30 cellular contexts compared by ENCODE assay signal in the genomic region with DNA sequence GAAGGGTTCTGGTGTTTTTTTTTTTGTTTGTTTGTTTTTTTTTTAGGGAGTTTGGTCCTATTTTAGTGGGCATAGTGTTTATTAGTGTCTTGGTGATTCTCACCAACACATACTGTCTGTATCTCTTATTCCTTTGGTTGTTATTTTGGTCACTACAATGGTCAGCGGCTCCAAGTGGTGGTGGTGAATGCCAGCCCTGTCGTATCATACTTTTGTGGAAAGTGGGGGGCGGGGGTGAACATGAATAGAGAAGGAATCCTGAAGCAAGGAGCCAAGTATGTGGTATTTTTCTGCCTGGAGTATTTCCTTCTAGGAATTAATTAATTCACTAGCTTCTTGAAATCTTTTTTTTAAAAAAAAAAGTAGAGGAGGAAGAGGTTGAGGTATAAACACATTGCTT.
DNase-seq lines count a peak whose midpoint lies in the region; ATAC-seq, FAIRE-seq and TF ChIP-seq lines count a peak whose summit lies in the region.
"Had no signal": no experiment of that assay in that cellular context is flagged by ENCODE, and none has a peak within 500 bp of the region (broad histone marks: within the 10 kb centered on the region; RNA-seq: fewer than 3 reads in every experiment).

No MANE protein-coding gene starts in this region.

- no peaks in the 10 kb centered on the region for H3K27me3 ChIP-seq in GM12878 (replicated peaks in 1 of 2; ENCODE audit: control insufficient read depth in 2 of 2, insufficient read depth in 2 of 2, low read length in 1 of 2)
- H3K27me3 ChIP-seq in right atrium auricular region, result no peaks in the 10 kb centered on the region
- H3K27me3 ChIP-seq in gastrocnemius medialis, result no peaks in the 10 kb centered on the region
- H3K27me3 ChIP-seq: neural progenitor cell, sigmoid colon, testis had no signal

- H3K4me1 Mint-ChIP-seq in stimulated activated naive B cell treated with anti-CD40 and anti-IgM and Interleukin-4, amounts not matched to agents 10 μg/mL and 1 μg/mL and 100 μg/mL, for 72 hours, result peaks cover 51 to 78% of the 10 kb centered on the region in 2 donors
- H3K4me1 Mint-ChIP-seq: CD4-positive, alpha-beta memory T cell had no signal

- no peak overlapping the region for H3K4me3 ChIP-seq in GM12878
- no peak overlapping the region for H3K4me3 ChIP-seq in right atrium auricular region
- no peak overlapping the region for H3K4me3 ChIP-seq in gastrocnemius medialis
- H3K4me3 ChIP-seq: neural progenitor cell, sigmoid colon, SK-N-MC, testis had no signal

- RAD21 ChIA-PET in GM12878 (lab: Charles Lee; ENCODE audit: unreplicated experiment), result interaction anchor here (0.7 to 5.0 kb wide), 7 partner anchors 12 to 100 kb away, joined by 3 to 34 read pairs (median 6); no protein-coding TSS in a partner anchor

- H3K36me3 ChIP-seq in GM12878 (ENCODE audit: control insufficient read depth in 2 of 2, insufficient read depth in 2 of 2, low read length in 1 of 2), result no peaks in the 10 kb centered on the region; a peak in 1 of 4 replicates
- no peaks in the 10 kb centered on the region for H3K36me3 ChIP-seq in right atrium auricular region
- H3K36me3 ChIP-seq in gastrocnemius medialis, result no peaks in the 10 kb centered on the region
- H3K36me3 ChIP-seq: neural progenitor cell, sigmoid colon had no signal

- no peak for TF ChIP-seq EP300 in GM12878 (IDR thresholded peaks at IDR 0.05; ENCODE audit: borderline replicate concordance in 1 of 2, control insufficient read depth in 1 of 2, low read depth in 2 of 2, low read length in 2 of 2)

- intact Hi-C loops in GM12878 (cut with micrococcal nuclease; ENCODE audit: unreplicated experiment) (no loop called here), gastrocnemius medialis (cut with DNase I; ENCODE audit: low total_unique reads) (no loop called here)

- H3K4me3 Mint-ChIP-seq in stimulated activated naive B cell treated with anti-CD40 and anti-IgM and Interleukin-4, amounts not matched to agents 10 μg/mL and 1 μg/mL and 100 μg/mL, for 72 hours, result peak overlapping the region; percentile 51 to 53
- H3K4me3 Mint-ChIP-seq: activated naive CD8-positive, alpha-beta T cell treated with anti-CD3 and anti-CD28 coated beads, Interleukin-2, amount 50 U/mL, for 24 hours; activated T-cell treated with anti-CD3 and anti-CD28 coated beads, Interleukin-2, amount 50 U/mL, for 24 hours; brain; CD4-positive, alpha-beta memory T cell; H9; neural progenitor cell had no signal

- no peak for FAIRE-seq in GM12878 (lab: Jason Lieb, UNC)

- WGBS in GM12878 (ENCODE audit: insufficient coverage, insufficient replicate concordance, low lambda C conversion rate, missing lambda C conversion rate), result 97% methylated on average over 3 of the region's 3 CpGs

- no peaks in the 10 kb centered on the region for H3K27me3 Mint-ChIP-seq in stimulated activated naive B cell treated with anti-CD40 and anti-IgM and Interleukin-4, amounts not matched to agents 10 μg/mL and 1 μg/mL and 100 μg/mL, for 72 hours
- H3K27me3 Mint-ChIP-seq: activated naive CD8-positive, alpha-beta T cell treated with anti-CD3 and anti-CD28 coated beads, Interleukin-2, amount 50 U/mL, for 24 hours; brain; IgD-negative memory B cell had no signal

- no peak for ATAC-seq in GM12878
- ATAC-seq in stimulated activated naive B cell treated with anti-CD40 and anti-IgM and Interleukin-4, amounts not matched to agents 10 μg/mL and 1 μg/mL and 100 μg/mL, for 72 hours (replicated peaks), result no peak
- no peak for ATAC-seq in gastrocnemius medialis
- ATAC-seq: activated naive CD8-positive, alpha-beta T cell treated with anti-CD3 and anti-CD28 coated beads, Interleukin-2, amount 50 U/mL, for 24 hours had no signal

- no peaks in the 10 kb centered on the region; the same call in 1 of the 3 replicates for H3K9me3 ChIP-seq in GM12878 (replicated peaks; ENCODE audit: control insufficient read depth, insufficient read depth, low read length)
- peaks cover 0 to 13% of the 10 kb centered on the region in 2 donors for H3K9me3 ChIP-seq in right atrium auricular region
- no peaks in the 10 kb centered on the region for H3K9me3 ChIP-seq in gastrocnemius medialis
- H3K9me3 ChIP-seq: testis had no signal

- no peaks in the 10 kb centered on the region for H4K20me1 ChIP-seq in GM12878 (ENCODE audit: control insufficient read depth, insufficient read depth)

- in situ Hi-C loops in GM12878 (cut with MboI) (no loop called here), gastrocnemius medialis (cut with MboI; ENCODE audit: low sequenced_read_pairs in 4 of 4) (no loop called here)

- no peak overlapping the region for H3K9ac ChIP-seq in GM12878 (ENCODE audit: control insufficient read depth, insufficient read depth, low read length)
- H3K9ac ChIP-seq: neural progenitor cell had no signal

- peak overlapping the region; percentile 28; the same call in 1 of the 2 replicates for H3K4me2 ChIP-seq in GM12878 (ENCODE audit: control insufficient read depth, insufficient read depth)
- H3K4me2 ChIP-seq: neural progenitor cell had no signal

- TF ChIP-seq POLR2A in GM12878 (IDR thresholded peaks at IDR 0.05; ENCODE audit: low read depth, low read length), result no peak
- TF ChIP-seq POLR2A in gastrocnemius medialis (IDR thresholded peaks at IDR 0.05), result no peak

- BruUV-seq in GM12878 (replicated peaks; lab: Mats Ljungman, UMichigan), result no TSS peak

- CTCF ChIA-PET in GM12878 (lab: Yijun Ruan, JAX), result interaction anchor here (0.6 to 1.5 kb wide), 4 partner anchors 16 to 979 kb away, joined by 3 to 4 read pairs (median 3); no protein-coding TSS in a partner anchor

- H3K4me1 ChIP-seq in GM12878 (ENCODE audit: control insufficient read depth, insufficient read depth, low read length), result peaks cover 13% of the 10 kb centered on the region; the same call in 1 of the 2 replicates
- peaks cover 0 to 14% of the 10 kb centered on the region in 2 donors for H3K4me1 ChIP-seq in right atrium auricular region
- no peaks in the 10 kb centered on the region for H3K4me1 ChIP-seq in gastrocnemius medialis
- H3K4me1 ChIP-seq: testis had no signal

- SMC1A ChIA-PET in GM12878 (lab: Charles Lee; ENCODE audit: uncharacterized antibody, unreplicated experiment), result interaction anchor here (0.9 to 6.5 kb wide), 11 partner anchors 8 to 81 kb away, joined by 3 to 58 read pairs (median 6); no protein-coding TSS in a partner anchor

- POLR2A ChIA-PET in GM12878 (lab: Charles Lee), result no interaction called here

- no peak overlapping the region for H2AFZ ChIP-seq in GM12878 (ENCODE audit: control insufficient read depth, low read depth, low read length)
- H2AFZ ChIP-seq: neural progenitor cell had no signal

- peaks cover 6 to 8% of the 10 kb centered on the region in 2 donors for H3K9me3 Mint-ChIP-seq in stimulated activated naive B cell treated with anti-CD40 and anti-IgM and Interleukin-4, amounts not matched to agents 10 μg/mL and 1 μg/mL and 100 μg/mL, for 72 hours
- H3K9me3 Mint-ChIP-seq: activated T-cell treated with anti-CD3 and anti-CD28 coated beads, Interleukin-2, amount 50 U/mL, for 24 hours had no signal

- H3K36me3 Mint-ChIP-seq in stimulated activated naive B cell treated with anti-CD40 and anti-IgM and Interleukin-4, amounts not matched to agents 10 μg/mL and 1 μg/mL and 100 μg/mL, for 72 hours, result peaks cover 50 to 68% of the 10 kb centered on the region in 2 donors

- TF ChIP-seq RAD21 in GM12878 (IDR thresholded peaks at IDR 0.05; ENCODE audit: insufficient read depth, low read depth, low read length), result no peak

- H3K27ac Mint-ChIP-seq in stimulated activated naive B cell treated with anti-CD40 and anti-IgM and Interleukin-4, amounts not matched to agents 10 μg/mL and 1 μg/mL and 100 μg/mL, for 72 hours, result no peak overlapping the region
- H3K27ac Mint-ChIP-seq: activated T-cell treated with anti-CD3 and anti-CD28 coated beads, Interleukin-2, amount 50 U/mL, for 24 hours; brain; CD4-positive, alpha-beta memory T cell; neural progenitor cell had no signal

- DNase-seq in M059J (ENCODE audit: low read depth) (peak; percentile 63), GM12878 (ENCODE audit: low read depth, low spot score) (no peak), right atrium auricular region (ENCODE audit: low spot score) (no peak), DMS79 (lab: John Stamatoyannopoulos, UW) (no peak), Kasumi-1 (lab: John Stamatoyannopoulos, UW) (no peak), NCI-H345 treated with DMSO at 0.1 percent for 48 hours (lab: John Stamatoyannopoulos, UW; ENCODE audit: unreplicated experiment) (no peak), gastrocnemius medialis (no peak)
- no peak for DNase-seq in stimulated activated naive B cell treated with anti-CD40 and anti-IgM and Interleukin-4, amounts not matched to agents 10 μg/mL and 1 μg/mL and 100 μg/mL, for 72 hours
- DNase-seq: activated CD4-positive, alpha-beta T cell treated with anti-CD3 and anti-CD28 coated beads for 48 hours; activated gamma-delta T cell treated with Interleukin-2 at 50 U/mL for 16 hours; activated naive CD8-positive, alpha-beta T cell treated with anti-CD3 and anti-CD28 coated beads, Interleukin-2, amount 50 U/mL, for 24 hours; activated T-cell treated with anti-CD3 and anti-CD28 coated beads, Interleukin-2, amount 50 U/mL, for 24 hours; CD4-positive, alpha-beta memory T cell; effector CD4-positive, alpha-beta T cell; H9; head of caudate nucleus; mammary epithelial cell; NCI-H2029 treated with DMSO at 0.1 percent for 48 hours; NCI-H226; posterior cingulate gyrus; sigmoid colon; stimulated activated CD4-positive, alpha-beta T cell treated with anti-CD3 and anti-CD28 coated beads, Interleukin-4, amount 100 ng/mL, for 4 hours; stimulated activated naive CD4-positive, alpha-beta T cell; testis had no signal

- TF ChIP-seq CTCF in GM12878 (IDR thresholded peaks at IDR 0.05 in 2 of 3, conservative IDR thresholded peaks at IDR 0.05 in 1 of 3; ENCODE audit: control insufficient read depth in 2 of 3, extremely low read depth in 1 of 3, insufficient read depth in 1 of 3, low read depth in 3 of 3, low read length in 3 of 3), result no peak
- no peak for TF ChIP-seq CTCF in right atrium auricular region (IDR thresholded peaks at IDR 0.05)
- TF ChIP-seq CTCF in gastrocnemius medialis (IDR thresholded peaks at IDR 0.05 in 4 of 5, conservative IDR thresholded peaks at IDR 0.05 in 1 of 5), result no peak

- peaks cover 4% of the 10 kb centered on the region; the same call in 1 of the 2 replicates for H3K79me2 ChIP-seq in GM12878 (ENCODE audit: control insufficient read depth, insufficient read depth, low read length)

- 0 out of 2 replicates have a peak overlapping the region, but pooled peaks have one; percentile 36 for H3K27ac ChIP-seq in GM12878 (ENCODE audit: control insufficient read depth, insufficient read depth)
- H3K27ac ChIP-seq in right atrium auricular region, result peak overlapping the region; percentile 8 to 65
- H3K27ac ChIP-seq in gastrocnemius medialis, result no peak overlapping the region
- H3K27ac ChIP-seq: epithelial cell of prostate, neural progenitor cell, RWPE1, SK-N-MC, testis had no signal

TF ChIP-seq in GM12878, 131 proteins besides CTCF, POLR2A, EP300 and RAD21:
- TF ChIP-seq, protein P1, sequence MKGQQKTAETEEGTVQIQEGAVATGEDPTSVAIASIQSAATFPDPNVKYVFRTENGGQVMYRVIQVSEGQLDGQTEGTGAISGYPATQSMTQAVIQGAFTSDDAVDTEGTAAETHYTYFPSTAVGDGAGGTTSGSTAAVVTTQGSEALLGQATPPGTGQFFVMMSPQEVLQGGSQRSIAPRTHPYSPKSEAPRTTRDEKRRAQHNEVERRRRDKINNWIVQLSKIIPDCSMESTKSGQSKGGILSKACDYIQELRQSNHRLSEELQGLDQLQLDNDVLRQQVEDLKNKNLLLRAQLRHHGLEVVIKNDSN (IDR thresholded peaks at IDR 0.05; ENCODE audit: borderline replicate concordance, extremely low read length, insufficient read depth, low read depth, low read length), result no peak

Comparison
In these comparisons a context has a peak if more than half of its experiments do, and no peak if none do; other contexts are left out.
1. H3K27ac ChIP-seq: peak in GM12878 (single experiment) and right atrium auricular region (2 of 2); none in gastrocnemius medialis (0 of 4).